In the genomic region with DNA sequence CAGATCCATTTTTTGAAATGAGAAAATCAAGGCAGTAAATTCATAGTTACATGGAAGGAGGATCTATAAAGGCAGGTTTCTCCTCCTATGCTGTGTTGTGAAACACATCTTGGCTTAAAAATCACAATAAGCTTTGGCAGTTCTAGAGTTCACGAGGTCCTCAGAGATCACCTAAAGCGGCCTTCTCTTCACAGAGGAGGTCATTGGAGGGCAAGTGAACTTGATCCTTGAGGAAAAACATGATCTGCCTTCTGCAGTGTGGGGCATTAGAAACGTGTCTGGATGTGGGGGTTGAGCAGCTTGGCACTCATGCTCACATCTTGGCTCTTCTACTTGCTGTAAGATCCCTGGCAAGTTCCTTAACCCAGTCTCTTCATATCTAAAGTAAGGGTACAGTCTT, we compare ENCODE assay signal across 25 cellular contexts.
A peak's percentile ranks its signal among the peaks of the same experiment; 100 is the strongest.
DNase-seq lines count a peak whose midpoint lies in the region; ATAC-seq and TF ChIP-seq lines count a peak whose summit lies in the region.
"Had no signal": no experiment of that assay in that cellular context is flagged by ENCODE, and none has a peak within 500 bp of the region (broad histone marks: within the 10 kb centered on the region; RNA-seq: fewer than 3 reads in every experiment).

No MANE protein-coding gene starts in this region.

- no peaks in the 10 kb centered on the region for H3K9me3 Mint-ChIP-seq in Caco-2 (ENCODE audit: unreplicated experiment)
- H3K9me3 Mint-ChIP-seq: central memory CD8-positive, alpha-beta T cell; IgD-negative memory B cell had no signal

- no peak overlapping the region for H2AK9ac ChIP-seq in IMR-90 (replicated peaks; ENCODE audit: low read depth, low read length, poor library complexity)

- H3K27ac ChIP-seq in IMR-90 (ENCODE audit: insufficient read depth, low read length) (no peak overlapping the region), WERI-Rb-1 (no peak overlapping the region), trophoblast cell (ENCODE audit: low read depth, low read length) (no peak overlapping the region)
- H3K27ac ChIP-seq: dorsolateral prefrontal cortex, left ventricle myocardium inferior, suprapubic skin had no signal

- DNase-seq in IMR-90 (no peak), WERI-Rb-1 (peak; percentile 51), fibroblast of the aortic adventitia (ENCODE audit: low read depth) (peak; percentile 67), omental fat pad (ENCODE audit: low spot score) (no peak), trophoblast cell (no peak), Kasumi-1 (lab: John Stamatoyannopoulos, UW) (no peak), Caco-2 (no peak)
- DNase-seq in stimulated activated CD4-positive, alpha-beta T cell treated with anti-CD3 and anti-CD28 coated beads, Interleukin-15, amount 100 ng/mL, for 24 hours: no peak
- DNase-seq: activated CD4-positive, alpha-beta memory T cell treated with anti-CD3 and anti-CD28 coated beads for 36 hours; activated naive CD8-positive, alpha-beta T cell treated with anti-CD3 and anti-CD28 coated beads, Interleukin-2, amount 50 U/mL, for 24 hours; activated T-cell treated with anti-CD3 and anti-CD28 coated beads, Interleukin-2, amount 50 U/mL, for 72 hours; C1 segment of cervical spinal cord; DMS79; dorsolateral prefrontal cortex; glutamatergic neuron; left ventricle myocardium inferior; naive B cell; NCI-H1048; NCI-H1694 treated with DMSO at 0.1 percent for 48 hours; NCI-H2171; stimulated activated naive CD4-positive, alpha-beta T cell had no signal

- no peak overlapping the region for H2BK12ac ChIP-seq in trophoblast cell (ENCODE audit: low read length)

- H2BK5ac ChIP-seq in IMR-90 (ENCODE audit: low read depth, low read length, poor library complexity, severe bottlenecking): no peak overlapping the region
- no peak overlapping the region for H2BK5ac ChIP-seq in trophoblast cell (ENCODE audit: low read depth, low read length, poor library complexity)

- no peak overlapping the region for H3K4me3 Mint-ChIP-seq in Caco-2 (ENCODE audit: unreplicated experiment)
- H3K4me3 Mint-ChIP-seq: activated CD4-positive, alpha-beta memory T cell treated with anti-CD3 and anti-CD28 coated beads for 36 hours; activated naive CD8-positive, alpha-beta T cell treated with anti-CD3 and anti-CD28 coated beads, Interleukin-2, amount 50 U/mL, for 24 hours; activated T-cell treated with anti-CD3 and anti-CD28 coated beads, Interleukin-2, amount 50 U/mL, for 72 hours; central memory CD8-positive, alpha-beta T cell; IgD-negative memory B cell; mesothelial cell of epicardium; naive B cell had no signal

- POLR2A ChIA-PET in IMR-90 (lab: Charles Lee; ENCODE audit: unreplicated experiment): no interaction called here
- POLR2A ChIA-PET in Caco-2 (lab: Charles Lee): no interaction called here

- no peak overlapping the region for H3K56ac ChIP-seq in IMR-90 (ENCODE audit: extremely low read depth, insufficient read depth, low read length)

- in situ Hi-C loops in IMR-90 (cut with MboI; ENCODE audit: low sequenced_read_pairs): no loop called here

- no CpG with 5 or more reads among the region's 3 CpGs for WGBS in IMR-90 (ENCODE audit: extremely low coverage in 2 of 2, insufficient read length in 1 of 2), 2 experiments
- WGBS in trophoblast cell (ENCODE audit: extremely low coverage, insufficient coverage, insufficient read length): no CpG with 5 or more reads among the region's 3 CpGs

- H2BK20ac ChIP-seq in IMR-90 (ENCODE audit: low read depth, low read length): no peak overlapping the region

- no peak for TF ChIP-seq CTCF in IMR-90 (conservative IDR thresholded peaks at IDR 0.05; ENCODE audit: low read depth, low read length)
- no peak for TF ChIP-seq CTCF in WERI-Rb-1 (IDR thresholded peaks at IDR 0.05; ENCODE audit: low read depth, low read length)
- no peak for TF ChIP-seq CTCF in fibroblast of the aortic adventitia (IDR thresholded peaks at IDR 0.05; ENCODE audit: insufficient read depth, low read length)
- no peak for TF ChIP-seq CTCF in omental fat pad (IDR thresholded peaks at IDR 0.05)
- no peak for TF ChIP-seq CTCF in Caco-2 (IDR thresholded peaks at IDR 0.05; ENCODE audit: insufficient read depth in 1 of 2, low read depth in 1 of 2, low read length in 1 of 2, severe bottlenecking in 1 of 2, unreplicated experiment in 1 of 2)

- no peaks in the 10 kb centered on the region for H3K27me3 ChIP-seq in IMR-90 (ENCODE audit: control insufficient read depth, insufficient read depth, low read length)
- no peaks in the 10 kb centered on the region for H3K27me3 ChIP-seq in WERI-Rb-1 (ENCODE audit: insufficient read depth, low read depth, severe bottlenecking)
- no peaks in the 10 kb centered on the region for H3K27me3 ChIP-seq in trophoblast cell (ENCODE audit: insufficient read depth, low read length)
- no peaks in the 10 kb centered on the region for H3K27me3 ChIP-seq in Caco-2 (replicated peaks; ENCODE audit: control insufficient read depth, insufficient read depth, low read length)
- H3K27me3 ChIP-seq: dorsolateral prefrontal cortex, suprapubic skin had no signal

- no peak overlapping the region for H4K5ac ChIP-seq in IMR-90 (ENCODE audit: low read depth, low read length)

- no peak for TF ChIP-seq POLR2A in IMR-90 (IDR thresholded peaks at IDR 0.05; ENCODE audit: low read depth, low read length)

- H3K27ac Mint-ChIP-seq in Caco-2 (ENCODE audit: unreplicated experiment): no peak overlapping the region
- H3K27ac Mint-ChIP-seq: activated CD4-positive, alpha-beta memory T cell treated with anti-CD3 and anti-CD28 coated beads for 36 hours; activated naive CD8-positive, alpha-beta T cell treated with anti-CD3 and anti-CD28 coated beads, Interleukin-2, amount 50 U/mL, for 24 hours; activated T-cell treated with anti-CD3 and anti-CD28 coated beads, Interleukin-2, amount 50 U/mL, for 72 hours; IgD-negative memory B cell; mesothelial cell of epicardium; naive B cell had no signal

- no peaks in the 10 kb centered on the region for H3K79me1 ChIP-seq in IMR-90 (ENCODE audit: low read depth in 1 of 2, low read length in 2 of 2)
- no peaks in the 10 kb centered on the region for H3K79me1 ChIP-seq in trophoblast cell (ENCODE audit: low read length)

- H2AFZ ChIP-seq in IMR-90 (replicated peaks; ENCODE audit: low read length, poor library complexity): no peak overlapping the region
- no peak overlapping the region for H2AFZ ChIP-seq in trophoblast cell (ENCODE audit: insufficient read depth, low read length, poor library complexity)

- no peaks in the 10 kb centered on the region for H3K4me1 Mint-ChIP-seq in Caco-2 (ENCODE audit: low read depth, unreplicated experiment)
- H3K4me1 Mint-ChIP-seq: IgD-negative memory B cell, naive B cell had no signal

- no peaks in the 10 kb centered on the region for H3K9me1 ChIP-seq in IMR-90 (ENCODE audit: insufficient read depth, low read length)

- H3K36me3 ChIP-seq in IMR-90 (ENCODE audit: control insufficient read depth, insufficient read depth, low read length) (no peaks in the 10 kb centered on the region), WERI-Rb-1 (no peaks in the 10 kb centered on the region), trophoblast cell (ENCODE audit: control insufficient read depth in 1 of 2, insufficient read depth in 2 of 2, low read length in 2 of 2) (no peaks in the 10 kb centered on the region), Caco-2 (ENCODE audit: control insufficient read depth, insufficient read depth, low read length) (no peaks in the 10 kb centered on the region)
- H3K36me3 ChIP-seq: left ventricle myocardium inferior, suprapubic skin had no signal

- H3K4me3 ChIP-seq in IMR-90 (ENCODE audit: insufficient read depth, low read depth, low read length) (no peak overlapping the region), WERI-Rb-1 (ENCODE audit: low read depth, low read length) (no peak overlapping the region), fibroblast of the aortic adventitia (ENCODE audit: low read depth, low read length) (no peak overlapping the region), trophoblast cell (ENCODE audit: low read depth, low read length) (no peak overlapping the region), Caco-2 (ENCODE audit: low read depth, low read length) (no peak overlapping the region)
- H3K4me3 ChIP-seq: dorsolateral prefrontal cortex, left ventricle myocardium inferior, suprapubic skin had no signal

- no peak for ATAC-seq in IMR-90 (ENCODE audit: low read depth)
- ATAC-seq in omental fat pad (ENCODE audit: low FRiP score): peak; percentile 7
- ATAC-seq: activated naive CD8-positive, alpha-beta T cell treated with anti-CD3 and anti-CD28 coated beads, Interleukin-2, amount 50 U/mL, for 24 hours; activated T-cell treated with anti-CD3 and anti-CD28 coated beads, Interleukin-2, amount 50 U/mL, for 72 hours had no signal

- H4K20me1 ChIP-seq in IMR-90 (ENCODE audit: insufficient read depth, low read length): no peaks in the 10 kb centered on the region

- H2BK15ac ChIP-seq in IMR-90 (ENCODE audit: low read depth, low read length): peak overlapping the region; percentile 15; the same call in 1 of the 3 replicates

- dilution Hi-C loops in IMR-90 (cut with HindIII; ENCODE audit: low sequenced_read_pairs, unreplicated experiment): no loop called here

- H3K14ac ChIP-seq in IMR-90 (replicated peaks; ENCODE audit: low read depth, low read length) (no peak overlapping the region; the same call in 1 of the 2 replicates), trophoblast cell (ENCODE audit: low read length) (no peak overlapping the region)

- peaks cover 12% of the 10 kb centered on the region for H3K4me1 ChIP-seq in IMR-90 (ENCODE audit: control insufficient read depth, insufficient read depth, low read length)
- peaks cover 0 to 8% of the 10 kb centered on the region in 2 experiments for H3K4me1 ChIP-seq in trophoblast cell (ENCODE audit: control insufficient read depth in 1 of 2, insufficient read depth in 2 of 2, low read length in 2 of 2)
- peaks cover 13% of the 10 kb centered on the region; the same call in 1 of the 2 replicates for H3K4me1 ChIP-seq in Caco-2
- H3K4me1 ChIP-seq: suprapubic skin had no signal

- H3K79me2 ChIP-seq in trophoblast cell (ENCODE audit: control insufficient read depth, insufficient read depth, low read length, poor library complexity): no peaks in the 10 kb centered on the region

- CTCF ChIA-PET in IMR-90 (lab: Yijun Ruan, JAX) (interaction anchor here (0.6 to 1.9 kb wide), 2 partner anchors 13 to 258 kb away, joined by 4 read pairs; no protein-coding TSS in a partner anchor), Caco-2 (lab: Charles Lee) (interaction anchor here (0.6 kb wide), 1 partner anchor 263 kb away, joined by 4 read pairs; no protein-coding TSS in a partner anchor)

- H2BK120ac ChIP-seq in IMR-90 (ENCODE audit: low read depth, low read length) (no peak overlapping the region), trophoblast cell (ENCODE audit: insufficient read depth, low read length, poor library complexity) (no peak overlapping the region)

- H3K9ac ChIP-seq in IMR-90 (ENCODE audit: low read depth, low read length) (no peak overlapping the region), trophoblast cell (ENCODE audit: low read length) (no peak overlapping the region)

- no peak overlapping the region; the same call in 1 of the 2 replicates for H4K91ac ChIP-seq in IMR-90 (ENCODE audit: insufficient read depth, low read depth, low read length)
- H4K91ac ChIP-seq in trophoblast cell (ENCODE audit: low read depth, low read length): no peak overlapping the region

- no peaks in the 10 kb centered on the region for H3K9me3 ChIP-seq in IMR-90 (ENCODE audit: control insufficient read depth, insufficient read depth, low read length)
- no peaks in the 10 kb centered on the region for H3K9me3 ChIP-seq in WERI-Rb-1 (ENCODE audit: severe bottlenecking)
- no peaks in the 10 kb centered on the region for H3K9me3 ChIP-seq in trophoblast cell (ENCODE audit: insufficient read depth, low read depth, low read length)
- no peaks in the 10 kb centered on the region for H3K9me3 ChIP-seq in Caco-2
- H3K9me3 ChIP-seq: left ventricle myocardium inferior, suprapubic skin had no signal

- H4K8ac ChIP-seq in IMR-90 (ENCODE audit: low read depth in 2 of 2, low read length in 2 of 2): no peak overlapping the region
- no peak overlapping the region for H4K8ac ChIP-seq in trophoblast cell (ENCODE audit: low read depth, low read length)

- no peak overlapping the region for H4K12ac ChIP-seq in trophoblast cell (ENCODE audit: low read depth, low read length)

- BruUV-seq in IMR-90 (replicated peaks; lab: Mats Ljungman, UMichigan): no TSS peak
- no TSS peak for BruUV-seq in Caco-2 (replicated peaks; lab: Mats Ljungman, UMichigan)

- no peak for TF ChIP-seq RAD21 in IMR-90 (IDR thresholded peaks at IDR 0.05; ENCODE audit: low read length)

- H3K27me3 Mint-ChIP-seq in Caco-2 (ENCODE audit: insufficient read depth, unreplicated experiment): peaks cover 2% of the 10 kb centered on the region
- H3K27me3 Mint-ChIP-seq: activated CD4-positive, alpha-beta memory T cell treated with anti-CD3 and anti-CD28 coated beads for 36 hours; activated naive CD8-positive, alpha-beta T cell treated with anti-CD3 and anti-CD28 coated beads, Interleukin-2, amount 50 U/mL, for 24 hours; central memory CD8-positive, alpha-beta T cell; IgD-negative memory B cell; naive B cell had no signal

- intact Hi-C loops in IMR-90 (cut with micrococcal nuclease): loop anchor here (5.0 kb wide), 2 partner anchors 78 to 93 kb away; no protein-coding TSS in a partner anchor
- intact Hi-C loops in Caco-2 (cut with micrococcal nuclease; ENCODE audit: unreplicated experiment): loop anchor here (5.0 kb wide), 1 partner anchor 92 kb away; no protein-coding TSS in a partner anchor

- H3K4me2 ChIP-seq in IMR-90 (ENCODE audit: low read depth, low read length) (no peak overlapping the region), trophoblast cell (ENCODE audit: low read length) (no peak overlapping the region)

- no peaks in the 10 kb centered on the region for H3K36me3 Mint-ChIP-seq in Caco-2 (ENCODE audit: insufficient read depth, unreplicated experiment)
- H3K36me3 Mint-ChIP-seq: activated CD4-positive, alpha-beta memory T cell treated with anti-CD3 and anti-CD28 coated beads for 36 hours; mesothelial cell of epicardium; naive B cell had no signal

- H3K4ac ChIP-seq in IMR-90 (ENCODE audit: low read depth, low read length) (no peak overlapping the region), trophoblast cell (ENCODE audit: low read depth, low read length) (no peak overlapping the region)

- H2AK5ac ChIP-seq in IMR-90 (ENCODE audit: low read depth, low read length): peak overlapping the region; percentile 60; the same call in 1 of the 2 replicates
- H2AK5ac ChIP-seq in trophoblast cell (ENCODE audit: low read length): no peak overlapping the region

- H3K23ac ChIP-seq in IMR-90 (ENCODE audit: low read depth, low read length) (no peak overlapping the region), trophoblast cell (ENCODE audit: low read length) (no peak overlapping the region)

- H3K18ac ChIP-seq in IMR-90 (ENCODE audit: low read depth, low read length): no peak overlapping the region
- no peak overlapping the region for H3K18ac ChIP-seq in trophoblast cell (ENCODE audit: low read length)

Comparison
In these comparisons a context has a peak if more than half of its experiments do, and no peak if none do; other contexts are left out.
1. DNase-seq: peak in WERI-Rb-1 (single experiment) and fibroblast of the aortic adventitia (single experiment); none in IMR-90 (single experiment), omental fat pad (single experiment), stimulated activated CD4-positive, alpha-beta T cell treated with anti-CD3 and anti-CD28 coated beads, Interleukin-15, amount 100 ng/mL, for 24 hours (single experiment), trophoblast cell (0 of 2), Kasumi-1 (0 of 2) and Caco-2 (0 of 2).